In genomic region chr14:88535149-88535548, GRCh38 we compare ENCODE assay signal across 13 cellular contexts. TPM values are rescaled to one million over a fixed set of nuclear protein-coding genes. Genes with fewer than 3 reads are reported as not detected.
DNase-seq lines count a peak whose midpoint lies in the region; ATAC-seq, FAIRE-seq and TF ChIP-seq lines count a peak whose summit lies in the region.
"Had no signal": no experiment of that assay in that cellular context is flagged by ENCODE, and none has a peak within 500 bp of the region (broad histone marks: within the 10 kb centered on the region; RNA-seq: fewer than 3 reads in every experiment).

No MANE protein-coding gene starts in this region.

- no peak overlapping the region for H3K4me3 Mint-ChIP-seq in stimulated activated effector memory CD8-positive, alpha-beta T cell treated with anti-CD3 and anti-CD28 coated beads, Interleukin-12 subunit alpha, Interleukin-12 subunit beta, amount 100 ng/mL, for 72 hours
- H3K4me3 Mint-ChIP-seq: T-cell had no signal

- no peaks in the 10 kb centered on the region for H3K79me2 ChIP-seq in HCT116 (ENCODE audit: insufficient read depth, low read length)

- 67% methylated on average over 4 of the region's 4 CpGs for WGBS in mesenchymal stem cell

- DNase-seq in AG08396 (ENCODE audit: low spot score) (peak; percentile 17), HCT116 (ENCODE audit: low read depth, low spot score) (no peak), mesenchymal stem cell (peak; percentile 14), GM13976 (ENCODE audit: low spot score) (no peak), SHP77 (lab: John Stamatoyannopoulos, UW) (no peak)
- DNase-seq in stimulated activated effector memory CD8-positive, alpha-beta T cell treated with anti-CD3 and anti-CD28 coated beads, Interleukin-12 subunit alpha, Interleukin-12 subunit beta, amount 100 ng/mL, for 72 hours (ENCODE audit: low spot score in 2 of 2): no peak
- DNase-seq: H7; stimulated activated CD4-positive, alpha-beta T cell treated with anti-CD3 and anti-CD28 coated beads, Interleukin-15, amount 100 ng/mL, for 24 hours; T-cell had no signal

- CTCF ChIA-PET in HCT116 (lab: Charles Lee): no interaction called here

- H3K36me3 ChIP-seq in HCT116 (ENCODE audit: control insufficient read depth in 1 of 2, insufficient read depth in 2 of 2, low read length in 2 of 2): no peaks in the 10 kb centered on the region
- H3K36me3 ChIP-seq in mesenchymal stem cell (ENCODE audit: control insufficient read depth in 1 of 2, insufficient read depth in 2 of 2, low read depth in 1 of 2, low read length in 2 of 2): peaks cover 14 to 43% of the 10 kb centered on the region in 2 experiments
- H3K36me3 ChIP-seq: BLaER1 treated with 17β-estradiol and CSF1 and Interleukin-3, amounts not matched to agents 10 nM and 100 nM had no signal

- ATAC-seq in HCT116 (peak; percentile 62; the same call in 1 of the 2 replicates), HG02840 (IDR thresholded peaks at IDR 0.05; ENCODE audit: low FRiP score, unreplicated experiment) (no peak)
- ATAC-seq in stimulated activated effector memory CD8-positive, alpha-beta T cell treated with anti-CD3 and anti-CD28 coated beads, Interleukin-12 subunit alpha, Interleukin-12 subunit beta, amount 100 ng/mL, for 72 hours: no peak
- ATAC-seq: T-cell had no signal

- no TSS peak for BruUV-seq in HCT116 (replicated peaks; lab: Mats Ljungman, UMichigan)

- no peaks in the 10 kb centered on the region for H3K27me3 ChIP-seq in HCT116 (ENCODE audit: insufficient read depth, low read length)
- no peaks in the 10 kb centered on the region for H3K27me3 ChIP-seq in mesenchymal stem cell (ENCODE audit: control insufficient read depth in 1 of 2, insufficient read depth in 1 of 2, low read length in 2 of 2)
- H3K27me3 ChIP-seq: BLaER1 treated with 17β-estradiol and CSF1 and Interleukin-3, amounts not matched to agents 10 nM and 100 nM had no signal

- TF ChIP-seq CTCF in HCT116 (IDR thresholded peaks at IDR 0.05 in 2 of 3, conservative IDR thresholded peaks at IDR 0.05 in 1 of 3; ENCODE audit: borderline replicate concordance in 1 of 3, insufficient read depth in 1 of 3, low read depth in 2 of 3, low read length in 2 of 3) (0 out of 6 replicates have a peak, but pooled peaks of 1 of the 3 experiments have one; percentile 24), GM13976 (IDR thresholded peaks at IDR 0.05; ENCODE audit: borderline replicate concordance, control extremely low read depth, extremely low read depth, insufficient read depth, missing control alignments) (no peak)

- H2BK120ac ChIP-seq in mesenchymal stem cell (ENCODE audit: low read depth, low read length): no peak overlapping the region

- H3K4me1 ChIP-seq in HCT116 (ENCODE audit: control insufficient read depth in 1 of 2, insufficient read depth in 2 of 2, low read length in 2 of 2): no peaks in the 10 kb centered on the region
- no peaks in the 10 kb centered on the region for H3K4me1 ChIP-seq in mesenchymal stem cell (ENCODE audit: control insufficient read depth, insufficient read depth, low read depth, low read length)

- H3K79me1 ChIP-seq in mesenchymal stem cell (replicated peaks; ENCODE audit: low read length, poor library complexity, severe bottlenecking): peaks cover 28% of the 10 kb centered on the region

- H2AFZ ChIP-seq in HCT116 (ENCODE audit: low read depth, low read length, poor library complexity, severe bottlenecking) (no peak overlapping the region), mesenchymal stem cell (ENCODE audit: low read depth, low read length) (no peak overlapping the region)

- H2BK15ac ChIP-seq in mesenchymal stem cell (ENCODE audit: low read depth, poor library complexity, severe bottlenecking): no peak overlapping the region

- H3K9ac ChIP-seq in HCT116 (ENCODE audit: low read length) (no peak overlapping the region), mesenchymal stem cell (ENCODE audit: low read length) (no peak overlapping the region)
- H3K9ac ChIP-seq: BLaER1 treated with 17β-estradiol and CSF1 and Interleukin-3, amounts not matched to agents 10 nM and 100 nM had no signal

- H3K4me2 ChIP-seq in HCT116 (ENCODE audit: low read length) (no peak overlapping the region), mesenchymal stem cell (ENCODE audit: low read length, poor library complexity, severe bottlenecking) (no peak overlapping the region)

- no peak overlapping the region for H2AK5ac ChIP-seq in mesenchymal stem cell (ENCODE audit: low read length, severe bottlenecking)

- no peaks in the 10 kb centered on the region for H3K9me2 ChIP-seq in HCT116 (ENCODE audit: insufficient read depth)

- H4K8ac ChIP-seq in mesenchymal stem cell (ENCODE audit: low read length): no peak overlapping the region

- no peak overlapping the region for H2BK5ac ChIP-seq in mesenchymal stem cell (ENCODE audit: low read depth, low read length, poor library complexity, severe bottlenecking)

- H3K36me3 Mint-ChIP-seq in stimulated activated effector memory CD8-positive, alpha-beta T cell treated with anti-CD3 and anti-CD28 coated beads, Interleukin-12 subunit alpha, Interleukin-12 subunit beta, amount 100 ng/mL, for 72 hours: no peaks in the 10 kb centered on the region

- no peak overlapping the region for H4K91ac ChIP-seq in mesenchymal stem cell (ENCODE audit: low read length)

- RAD21 ChIA-PET in HCT116 (lab: Charles Lee; ENCODE audit: low non-redundant PET in 1 of 2, low total read pairs in 2 of 2, uncharacterized antibody in 2 of 2, unreplicated experiment in 2 of 2): no interaction called here

- in situ Hi-C loops in GM13976 (cut with MboI; ENCODE audit: low sequenced_read_pairs, unreplicated experiment): no loop called here

- no peak overlapping the region for H2BK12ac ChIP-seq in mesenchymal stem cell (ENCODE audit: low read length in 2 of 2)

- H3K14ac ChIP-seq in mesenchymal stem cell (ENCODE audit: low read length in 2 of 2): no peak overlapping the region

- H3K9me3 ChIP-seq in HCT116 (ENCODE audit: control insufficient read depth in 1 of 2, insufficient read depth in 1 of 2, low read depth in 1 of 2, low read length in 2 of 2): no peaks in the 10 kb centered on the region
- H3K9me3 ChIP-seq in mesenchymal stem cell (ENCODE audit: control insufficient read depth, low read length): no peaks in the 10 kb centered on the region

- intact Hi-C loops in HCT116 (cut with micrococcal nuclease): no loop called here

- no peak for TF ChIP-seq POLR2A in HCT116 (IDR thresholded peaks at IDR 0.05; ENCODE audit: borderline replicate concordance, extremely low read depth, insufficient read depth, insufficient read length)

- no peaks in the 10 kb centered on the region for H3K9me3 Mint-ChIP-seq in stimulated activated effector memory CD8-positive, alpha-beta T cell treated with anti-CD3 and anti-CD28 coated beads, Interleukin-12 subunit alpha, Interleukin-12 subunit beta, amount 100 ng/mL, for 72 hours

- H3K4ac ChIP-seq in mesenchymal stem cell (ENCODE audit: low read depth in 1 of 2, low read length in 2 of 2): no peak overlapping the region

- H3K4me1 Mint-ChIP-seq in stimulated activated effector memory CD8-positive, alpha-beta T cell treated with anti-CD3 and anti-CD28 coated beads, Interleukin-12 subunit alpha, Interleukin-12 subunit beta, amount 100 ng/mL, for 72 hours: no peaks in the 10 kb centered on the region
- H3K4me1 Mint-ChIP-seq: T-cell had no signal

- no peak for TF ChIP-seq RAD21 in HCT116 (IDR thresholded peaks at IDR 0.05; ENCODE audit: low read depth)

- H3K23ac ChIP-seq in mesenchymal stem cell (ENCODE audit: low read length in 2 of 2): no peak overlapping the region

- H3K27ac Mint-ChIP-seq in stimulated activated effector memory CD8-positive, alpha-beta T cell treated with anti-CD3 and anti-CD28 coated beads, Interleukin-12 subunit alpha, Interleukin-12 subunit beta, amount 100 ng/mL, for 72 hours: no peak overlapping the region
- H3K27ac Mint-ChIP-seq: T-cell had no signal

- H3K4me3 ChIP-seq in HCT116 (replicated peaks in 1 of 2; ENCODE audit: low read depth in 1 of 2, low read length in 2 of 2): no peak overlapping the region
- H3K4me3 ChIP-seq in mesenchymal stem cell (ENCODE audit: insufficient read depth in 1 of 2, low read depth in 1 of 2, low read length in 2 of 2): no peak overlapping the region
- H3K4me3 ChIP-seq: BLaER1 treated with 17β-estradiol and CSF1 and Interleukin-3, amounts not matched to agents 10 nM and 100 nM had no signal

- FAIRE-seq in colon (lab: Jason Lieb, UNC): peak; percentile 45

- no peaks in the 10 kb centered on the region; the same call in 1 of the 2 replicates for H4K20me1 ChIP-seq in HCT116 (ENCODE audit: insufficient read depth)
- H4K20me1 ChIP-seq: BLaER1 treated with 17β-estradiol and CSF1 and Interleukin-3, amounts not matched to agents 10 nM and 100 nM had no signal

- no peak overlapping the region for H3K27ac ChIP-seq in HCT116 (ENCODE audit: low read depth, low read length)
- no peak overlapping the region for H3K27ac ChIP-seq in mesenchymal stem cell (ENCODE audit: low read length, poor library complexity, severe bottlenecking)
- H3K27ac ChIP-seq: BLaER1 treated with 17β-estradiol and CSF1 and Interleukin-3, amounts not matched to agents 10 nM and 100 nM had no signal

- no peak overlapping the region for H3K18ac ChIP-seq in mesenchymal stem cell (ENCODE audit: low read depth in 1 of 2, low read length in 2 of 2)

- POLR2A ChIA-PET in HCT116 (lab: Charles Lee): no interaction called here

TF ChIP-seq in HCT116, 20 proteins besides CTCF, POLR2A, EP300 and RAD21:
- TF ChIP-seq YY1 (IDR thresholded peaks at IDR 0.05; ENCODE audit: extremely low read depth, insufficient replicate concordance, low read depth, low read length): no peak
- TF ChIP-seq FOSL1 (IDR thresholded peaks at IDR 0.05; ENCODE audit: low read depth): no peak
- TF ChIP-seq ATF3 (IDR thresholded peaks at IDR 0.05): no peak
- no peak for TF ChIP-seq POLR2AphosphoS5 (IDR thresholded peaks at IDR 0.05; ENCODE audit: low read depth, low read length)
- TF ChIP-seq ELF1 (IDR thresholded peaks at IDR 0.05; ENCODE audit: borderline replicate concordance, low read depth): no peak
- no peak for TF ChIP-seq SP1 (IDR thresholded peaks at IDR 0.05; ENCODE audit: low read depth)
- no peak for TF ChIP-seq SIN3A (IDR thresholded peaks at IDR 0.05; ENCODE audit: low read depth)
- TF ChIP-seq CEBPB (IDR thresholded peaks at IDR 0.05; ENCODE audit: low read depth): no peak

RNA-seq across cellular contexts. Expression of gene PTPN21, which starts 19.7 kb away (rescaled TPM):
- 7.6 TPM for total RNA-seq in HCT116 (2021; ENCODE audit: unreplicated experiment)
- polyA plus RNA-seq in HCT116 (2012): 2.8 and 3.1 TPM in 2 replicates
- 15.5 TPM for polyA plus RNA-seq in mesenchymal stem cell (2013, experiment 1 of 2)
- polyA plus RNA-seq in mesenchymal stem cell (2013, experiment 2 of 2): 15.8 TPM
- total RNA-seq: mononuclear cell had no signal

RNA-seq across cellular contexts. Expression of gene ZC3H14, which starts 27.7 kb away (rescaled TPM):
- total RNA-seq in HCT116 (2021; ENCODE audit: unreplicated experiment): 66.2 TPM
- 55.5 and 62.1 TPM in 2 replicates for polyA plus RNA-seq in HCT116 (2012)
- 39.7 TPM for polyA plus RNA-seq in mesenchymal stem cell (2013, experiment 1 of 2)
- 40.1 TPM for polyA plus RNA-seq in mesenchymal stem cell (2013, experiment 2 of 2)

Comparison
In these comparisons a context has a peak if more than half of its experiments do, and no peak if none do; other contexts are left out.
1. DNase-seq: peak in AG08396 (single experiment) and mesenchymal stem cell (single experiment); none in HCT116 (single experiment), stimulated activated effector memory CD8-positive, alpha-beta T cell treated with anti-CD3 and anti-CD28 coated beads, Interleukin-12 subunit alpha, Interleukin-12 subunit beta, amount 100 ng/mL, for 72 hours (0 of 2), GM13976 (single experiment) and SHP77 (0 of 2).